In genomic region chr6:11386323-11386722, GRCh38 we compare ENCODE assay signal across 8 cellular contexts.
DNase-seq lines count a peak whose midpoint lies in the region; ATAC-seq and TF ChIP-seq lines count a peak whose summit lies in the region.

No MANE protein-coding gene starts in this region.

- ATAC-seq in GM18502 (IDR thresholded peaks at IDR 0.05; ENCODE audit: poor library complexity, unreplicated experiment), result peak; percentile 70
- ATAC-seq in GM19351 (IDR thresholded peaks at IDR 0.05; ENCODE audit: unreplicated experiment), result peak; percentile 75
- ATAC-seq in HG02970 (IDR thresholded peaks at IDR 0.05; ENCODE audit: low FRiP score, unreplicated experiment), result peak; percentile 50

- H3K27me3 ChIP-seq in WERI-Rb-1 (ENCODE audit: insufficient read depth, low read depth, severe bottlenecking) (no peaks in the 10 kb centered on the region), suprapubic skin (no peaks in the 10 kb centered on the region)

- peak; percentile 25 for DNase-seq in RPMI8226
- no peak for DNase-seq in NCI-H524 (lab: John Stamatoyannopoulos, UW)
- DNase-seq in WERI-Rb-1, result no peak
- DNase-seq in suprapubic skin (ENCODE audit: low spot score in 2 of 2), result no peak
- DNase-seq in NCI-H1930 (lab: John Stamatoyannopoulos, UW), result no peak

- H3K9me3 ChIP-seq in WERI-Rb-1 (ENCODE audit: severe bottlenecking) (peaks cover 2% of the 10 kb centered on the region), suprapubic skin (no peaks in the 10 kb centered on the region)

- TF ChIP-seq EP300 in suprapubic skin (IDR thresholded peaks at IDR 0.05), result no peak

- no peak for TF ChIP-seq POLR2A in suprapubic skin (IDR thresholded peaks at IDR 0.05)

- 76% methylated on average over 4 of the region's 4 CpGs for WGBS in suprapubic skin

- H3K4me1 ChIP-seq in suprapubic skin, result peaks cover 15% of the 10 kb centered on the region

- no peak overlapping the region for H3K4me3 ChIP-seq in WERI-Rb-1 (ENCODE audit: low read depth, low read length)
- H3K4me3 ChIP-seq in suprapubic skin, result no peak overlapping the region

- H3K36me3 ChIP-seq in WERI-Rb-1 (no peaks in the 10 kb centered on the region), suprapubic skin (no peaks in the 10 kb centered on the region)

- H3K27ac ChIP-seq in WERI-Rb-1 (no peak overlapping the region), suprapubic skin (no peak overlapping the region)

- no peak for TF ChIP-seq CTCF in WERI-Rb-1 (IDR thresholded peaks at IDR 0.05; ENCODE audit: low read depth, low read length)
- no peak for TF ChIP-seq CTCF in suprapubic skin (IDR thresholded peaks at IDR 0.05)
